9 cellular contexts compared by ENCODE assay signal in genomic region chr12:9870311-9870866, GRCh38. TPM values are rescaled to one million over a fixed set of nuclear protein-coding genes. Genes with fewer than 3 reads are reported as not detected.
DNase-seq lines count a peak whose midpoint lies in the region; ATAC-seq, FAIRE-seq and TF ChIP-seq lines count a peak whose summit lies in the region.
"Had no signal": no experiment of that assay in that cellular context is flagged by ENCODE, and none has a peak within 500 bp of the region (broad histone marks: within the 10 kb centered on the region; RNA-seq: fewer than 3 reads in every experiment).

No MANE protein-coding gene starts in this region.

- H3K36me3 ChIP-seq in kidney (ENCODE audit: control insufficient read depth in 1 of 2, insufficient read depth in 2 of 2, low read length in 2 of 2), result no peaks in the 10 kb centered on the region
- no peaks in the 10 kb centered on the region for H3K36me3 ChIP-seq in thoracic aorta
- H3K36me3 ChIP-seq: cardiac muscle cell had no signal

- H3K9me3 Mint-ChIP-seq in activated CD4-positive, alpha-beta T cell treated with anti-CD3 and anti-CD28 coated beads, Interleukin-2, amount 10 ng/mL, durations not matched to agents 7 days and 5 days, result peaks cover 3% of the 10 kb centered on the region
- no peaks in the 10 kb centered on the region for H3K9me3 Mint-ChIP-seq in activated naive CD8-positive, alpha-beta T cell treated with anti-CD3 and anti-CD28 coated beads, Interleukin-2, amount 50 U/mL, for 24 hours

- no peaks in the 10 kb centered on the region for H3K9me3 ChIP-seq in kidney (ENCODE audit: control insufficient read depth in 1 of 2, low read length in 2 of 2)
- H3K9me3 ChIP-seq in thoracic aorta, result no peaks in the 10 kb centered on the region

- ATAC-seq in activated naive CD8-positive, alpha-beta T cell treated with anti-CD3 and anti-CD28 coated beads, Interleukin-2, amount 50 U/mL, for 24 hours, result no peak
- no peak for ATAC-seq in thoracic aorta (ENCODE audit: insufficient number of reproducible peaks, low FRiP score, low read depth)

- H3K36me3 Mint-ChIP-seq in activated CD4-positive, alpha-beta T cell treated with anti-CD3 and anti-CD28 coated beads, Interleukin-2, amount 10 ng/mL, durations not matched to agents 7 days and 5 days (ENCODE audit: low read depth), result peaks cover 12% of the 10 kb centered on the region
- H3K36me3 Mint-ChIP-seq in activated naive CD8-positive, alpha-beta T cell treated with anti-CD3 and anti-CD28 coated beads, Interleukin-2, amount 50 U/mL, for 24 hours (ENCODE audit: low read depth), result no peaks in the 10 kb centered on the region

- CTCF ChIA-PET in activated CD4-positive, alpha-beta T cell treated with anti-CD3 and anti-CD28 coated beads, Interleukin-2, amount 10 ng/mL, durations not matched to agents 7 days and 5 days (lab: Charles Lee), result no interaction called here

- POLR2A ChIA-PET in activated CD4-positive, alpha-beta T cell treated with anti-CD3 and anti-CD28 coated beads, Interleukin-2, amount 10 ng/mL, durations not matched to agents 7 days and 5 days (lab: Charles Lee), result interaction anchor here (0.6 kb wide), 1 partner anchor 168 kb away, joined by 3 read pairs; no protein-coding TSS in a partner anchor

- H3K4me3 Mint-ChIP-seq in activated CD4-positive, alpha-beta T cell treated with anti-CD3 and anti-CD28 coated beads, Interleukin-2, amount 10 ng/mL, durations not matched to agents 7 days and 5 days, result peak overlapping the region; percentile 91
- peak overlapping the region; percentile 88 for H3K4me3 Mint-ChIP-seq in activated naive CD8-positive, alpha-beta T cell treated with anti-CD3 and anti-CD28 coated beads, Interleukin-2, amount 50 U/mL, for 24 hours

- H3K4me3 ChIP-seq in kidney (ENCODE audit: low read length in 2 of 2) (peak overlapping the region; percentile 38 to 69), thoracic aorta (peak overlapping the region; percentile 62)
- H3K4me3 ChIP-seq: cardiac muscle cell had no signal

- H3K27me3 ChIP-seq in thoracic aorta (replicated peaks; ENCODE audit: insufficient read depth), result no peaks in the 10 kb centered on the region
- H3K27me3 ChIP-seq: cardiac muscle cell had no signal

- no peak for DNase-seq in activated CD4-positive, alpha-beta T cell treated with anti-CD3 and anti-CD28 coated beads, Interleukin-2, amount 10 ng/mL, durations not matched to agents 7 days and 5 days
- DNase-seq in activated CD4-positive, alpha-beta T cell treated with anti-CD3 and anti-CD28 coated beads for 48 hours, result no peak
- DNase-seq in activated naive CD8-positive, alpha-beta T cell treated with anti-CD3 and anti-CD28 coated beads, Interleukin-2, amount 50 U/mL, for 24 hours, result no peak
- DNase-seq in kidney (no peak), thoracic aorta (ENCODE audit: low spot score) (no peak), nucleus accumbens (lab: John Stamatoyannopoulos, UW) (no peak), NCI-H524 treated with DMSO at 0.1 percent for 48 hours (lab: John Stamatoyannopoulos, UW) (no peak), NCI-H1105 treated with DMSO at 0.1 percent for 48 hours (lab: John Stamatoyannopoulos, UW) (no peak)

- H3K4me1 Mint-ChIP-seq in activated CD4-positive, alpha-beta T cell treated with anti-CD3 and anti-CD28 coated beads, Interleukin-2, amount 10 ng/mL, durations not matched to agents 7 days and 5 days, result peaks cover 18% of the 10 kb centered on the region
- peaks cover 29% of the 10 kb centered on the region for H3K4me1 Mint-ChIP-seq in activated naive CD8-positive, alpha-beta T cell treated with anti-CD3 and anti-CD28 coated beads, Interleukin-2, amount 50 U/mL, for 24 hours

- FAIRE-seq in kidney (lab: Jason Lieb, UNC), result no peak

- TF ChIP-seq CTCF in kidney (IDR thresholded peaks at IDR 0.05; ENCODE audit: borderline replicate concordance, extremely low read depth, insufficient read depth) (no peak), thoracic aorta (IDR thresholded peaks at IDR 0.05) (no peak)

- no peaks in the 10 kb centered on the region for H3K27me3 Mint-ChIP-seq in activated CD4-positive, alpha-beta T cell treated with anti-CD3 and anti-CD28 coated beads, Interleukin-2, amount 10 ng/mL, durations not matched to agents 7 days and 5 days
- H3K27me3 Mint-ChIP-seq in activated naive CD8-positive, alpha-beta T cell treated with anti-CD3 and anti-CD28 coated beads, Interleukin-2, amount 50 U/mL, for 24 hours, result no peaks in the 10 kb centered on the region

- H3K4me1 ChIP-seq in kidney (ENCODE audit: control insufficient read depth in 1 of 2, insufficient read depth in 1 of 2, low read depth in 1 of 2, low read length in 2 of 2), result no peaks in the 10 kb centered on the region
- H3K4me1 ChIP-seq in thoracic aorta (ENCODE audit: control insufficient read depth in 1 of 2, low read depth in 2 of 2), result peaks cover 0 to 5% of the 10 kb centered on the region in 2 donors

- peak overlapping the region; percentile 98 for H3K27ac Mint-ChIP-seq in activated CD4-positive, alpha-beta T cell treated with anti-CD3 and anti-CD28 coated beads, Interleukin-2, amount 10 ng/mL, durations not matched to agents 7 days and 5 days
- H3K27ac Mint-ChIP-seq in activated naive CD8-positive, alpha-beta T cell treated with anti-CD3 and anti-CD28 coated beads, Interleukin-2, amount 50 U/mL, for 24 hours, result peak overlapping the region; percentile 95

- intact Hi-C loops in kidney (cut with DNase I), result no loop called here

- H3K27ac ChIP-seq in kidney (ENCODE audit: low read depth in 2 of 2, low read length in 2 of 2), result peak overlapping the region; percentile 29 to 84
- H3K27ac ChIP-seq in thoracic aorta, result peak overlapping the region in 1 of 2 donors; percentile 53
- H3K27ac ChIP-seq: cardiac muscle cell had no signal

- H3K9ac ChIP-seq in kidney (ENCODE audit: low read length in 2 of 2), result no peak overlapping the region

RNA-seq across cellular contexts. Expression of gene CLEC2B, which starts 1.2 kb away (rescaled TPM):
- 10 to 100 TPM; 53.7 to 61.4 TPM for total RNA-seq in activated CD4-positive, alpha-beta T cell treated with anti-CD3 and anti-CD28 coated beads, Interleukin-2, amount 10 ng/mL, durations not matched to agents 7 days and 5 days
- total RNA-seq in kidney, result 11.8 TPM
- polyA plus RNA-seq in kidney (ENCODE audit: insufficient read depth, low read depth, low replicate concordance), result 7.0 TPM
- total RNA-seq in thoracic aorta, result 10 to 100 TPM; 13.1 to 14.9 TPM
- total RNA-seq: cardiac muscle cell had no signal

RNA-seq across cellular contexts. Expression of gene KLRF2, which starts 10.9 kb away (rescaled TPM):
- under 1 TPM in 1 of 2 experiments, not detected in 1; 0.29 TPM for total RNA-seq in activated CD4-positive, alpha-beta T cell treated with anti-CD3 and anti-CD28 coated beads, Interleukin-2, amount 10 ng/mL, durations not matched to agents 7 days and 5 days
- total RNA-seq in kidney (not detected), thoracic aorta (not detected)
- polyA plus RNA-seq in kidney (ENCODE audit: insufficient read depth, low read depth, low replicate concordance), result not detected
- total RNA-seq: cardiac muscle cell had no signal
- polyA plus RNA-seq: cardiac muscle cell had no signal

RNA-seq across cellular contexts. Expression of gene KLRF1, which starts 43.1 kb away (rescaled TPM):
- total RNA-seq in activated CD4-positive, alpha-beta T cell treated with anti-CD3 and anti-CD28 coated beads, Interleukin-2, amount 10 ng/mL, durations not matched to agents 7 days and 5 days, result under 1 TPM; 0.19 to 0.20 TPM
- total RNA-seq in kidney, result 2.0 TPM
- 2.0 TPM for polyA plus RNA-seq in kidney (ENCODE audit: insufficient read depth, low read depth, low replicate concordance)
- under 1 TPM; 0.54 to 0.92 TPM for total RNA-seq in thoracic aorta
- total RNA-seq: cardiac muscle cell had no signal
- polyA plus RNA-seq: cardiac muscle cell had no signal
